24 cellular contexts compared by ENCODE assay signal in the genomic region with DNA sequence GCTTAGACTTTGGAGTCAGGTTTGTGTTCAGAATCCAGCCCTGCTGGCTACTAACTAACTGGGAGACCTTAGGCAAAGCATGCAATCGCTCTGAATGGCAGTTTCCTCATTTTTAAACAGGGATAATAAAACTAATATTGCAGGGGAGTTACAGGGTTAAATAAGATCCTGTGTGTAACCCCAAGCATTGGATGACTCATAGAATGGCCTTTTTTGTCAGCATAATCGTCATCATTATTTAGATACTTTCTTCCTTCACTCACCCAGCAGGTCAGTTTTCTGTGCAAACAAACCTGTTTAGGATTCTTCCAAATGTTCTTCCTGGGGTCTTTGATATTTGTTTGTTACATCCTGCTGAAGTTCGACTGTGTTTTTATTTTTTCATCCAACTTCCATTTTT.
A peak's percentile ranks its signal among the peaks of the same experiment; 100 is the strongest.
DNase-seq lines count a peak whose midpoint lies in the region; ATAC-seq and TF ChIP-seq lines count a peak whose summit lies in the region.
"Had no signal": no experiment of that assay in that cellular context is flagged by ENCODE, and none has a peak within 500 bp of the region (broad histone marks: within the 10 kb centered on the region; RNA-seq: fewer than 3 reads in every experiment).

No MANE protein-coding gene starts in this region.

- TF ChIP-seq POLR2A in IMR-90 (IDR thresholded peaks at IDR 0.05; ENCODE audit: low read depth, low read length): no peak

- H3K27me3 ChIP-seq in IMR-90 (ENCODE audit: control insufficient read depth, insufficient read depth, low read length): no peaks in the 10 kb centered on the region
- H3K27me3 ChIP-seq: adrenal gland, MG63, SJSA1 had no signal

- no peak overlapping the region for H3K56ac ChIP-seq in IMR-90 (ENCODE audit: extremely low read depth, insufficient read depth, low read length)

- H3K18ac ChIP-seq in IMR-90 (ENCODE audit: low read depth, low read length): no peak overlapping the region

- no peak overlapping the region for H3K4me3 ChIP-seq in IMR-90 (ENCODE audit: insufficient read depth, low read depth, low read length)
- H3K4me3 ChIP-seq in astrocyte of the spinal cord (ENCODE audit: low read depth, low read length): no peak overlapping the region
- H3K4me3 ChIP-seq: adrenal gland, MG63, PC-9, SJSA1 had no signal

- H2BK20ac ChIP-seq in IMR-90 (ENCODE audit: low read depth, low read length): no peak overlapping the region

- ATAC-seq in IMR-90 (ENCODE audit: low read depth): peak; percentile 86
- ATAC-seq in HG03520 (IDR thresholded peaks at IDR 0.05; ENCODE audit: unreplicated experiment): no peak
- ATAC-seq: left colon; natural killer cell treated with Interleukin-12 subunit alpha and Interleukin-12 subunit beta and Interleukin-15 and Interleukin-18, amount 100 ng/mL, for 72 hours; stimulated activated memory B cell treated with anti-CD40 and anti-IgM and Interleukin-4, amounts not matched to agents 10 μg/mL and 1 μg/mL and 100 μg/mL, for 72 hours had no signal

- no peak for TF ChIP-seq RAD21 in IMR-90 (IDR thresholded peaks at IDR 0.05; ENCODE audit: low read length)

- dilution Hi-C loops in IMR-90 (cut with HindIII; ENCODE audit: low sequenced_read_pairs, unreplicated experiment): no loop called here

- no peak overlapping the region for H3K27ac ChIP-seq in IMR-90 (ENCODE audit: insufficient read depth, low read length)
- H3K27ac ChIP-seq: adrenal gland, PC-9, SJSA1 had no signal

- no peak overlapping the region for H3K4ac ChIP-seq in IMR-90 (ENCODE audit: low read depth, low read length)

- in situ Hi-C loops in IMR-90 (cut with MboI; ENCODE audit: low sequenced_read_pairs) (no loop called here), astrocyte of the spinal cord (cut with HindIII; ENCODE audit: low sequenced_read_pairs) (no loop called here)

- intact Hi-C loops in IMR-90 (cut with micrococcal nuclease): no loop called here

- H3K9me3 ChIP-seq in IMR-90 (ENCODE audit: control insufficient read depth, insufficient read depth, low read length): no peaks in the 10 kb centered on the region
- H3K9me3 ChIP-seq: adrenal gland, MG63, SJSA1 had no signal

- no peak overlapping the region for H2AK5ac ChIP-seq in IMR-90 (ENCODE audit: low read depth, low read length)

- no peak overlapping the region for H2BK5ac ChIP-seq in IMR-90 (ENCODE audit: low read depth, low read length, poor library complexity, severe bottlenecking)

- H3K9ac ChIP-seq in IMR-90 (ENCODE audit: low read depth, low read length): no peak overlapping the region

- peaks cover 7% of the 10 kb centered on the region for H3K4me1 ChIP-seq in IMR-90 (ENCODE audit: control insufficient read depth, insufficient read depth, low read length)
- H3K4me1 ChIP-seq: adrenal gland, SJSA1 had no signal

- H2AFZ ChIP-seq in IMR-90 (replicated peaks; ENCODE audit: low read length, poor library complexity): no peak overlapping the region
- H2AFZ ChIP-seq: PC-9 had no signal

- BruUV-seq in IMR-90 (replicated peaks; lab: Mats Ljungman, UMichigan): no TSS peak

- no peak for TF ChIP-seq CTCF in IMR-90 (conservative IDR thresholded peaks at IDR 0.05; ENCODE audit: low read depth, low read length)
- no peak for TF ChIP-seq CTCF in astrocyte of the spinal cord (IDR thresholded peaks at IDR 0.05; ENCODE audit: low read depth, low read length)

- peaks cover 11% of the 10 kb centered on the region; the same call in 1 of the 2 replicates for H3K9me1 ChIP-seq in IMR-90 (ENCODE audit: insufficient read depth, low read length)

- DNase-seq in COLO829 (ENCODE audit: low spot score): peak; percentile 51
- DNase-seq in IMR-90: peak; percentile 58
- DNase-seq in astrocyte of the spinal cord (ENCODE audit: low read depth, low spot score): peak; percentile 27
- peak; percentile 6 for DNase-seq in foreskin melanocyte
- DNase-seq in activated naive CD4-positive, alpha-beta T cell treated with anti-CD3 and anti-CD28 coated beads, Interleukin-2, amount 50 U/mL, for 16 hours: no peak
- no peak for DNase-seq in mucosa of gallbladder (ENCODE audit: low spot score)
- no peak for DNase-seq in NCI-H2081 (lab: John Stamatoyannopoulos, UW)
- DNase-seq: activated CD4-positive, alpha-beta T cell treated with anti-CD3 and anti-CD28 coated beads, Interleukin-2, amount 50 U/mL, for 4 hours; activated CD8-positive, alpha-beta memory T cell treated with anti-CD3 and anti-CD28 coated beads, Interleukin-2, amount 50 U/mL, for 48 hours; activated gamma-delta T cell; adrenal gland; caudate nucleus; CD4-positive, alpha-beta T cell; DMS79; glutamatergic neuron; left colon; MG63; NCI-H1436 treated with DMSO at 0.1 percent for 48 hours; PC-9; posterior cingulate gyrus had no signal

- no peak overlapping the region for H3K23ac ChIP-seq in IMR-90 (ENCODE audit: low read depth, low read length)

- H2BK120ac ChIP-seq in IMR-90 (ENCODE audit: low read depth, low read length): no peak overlapping the region

- POLR2A ChIA-PET in IMR-90 (lab: Charles Lee; ENCODE audit: unreplicated experiment): interaction anchor here (0.5 kb wide), 1 partner anchor 18 kb away, joined by 3 read pairs; no protein-coding TSS in a partner anchor

- H3K79me1 ChIP-seq in IMR-90 (ENCODE audit: low read depth in 1 of 2, low read length in 2 of 2): no peaks in the 10 kb centered on the region

- H4K5ac ChIP-seq in IMR-90 (ENCODE audit: low read depth, low read length): no peak overlapping the region

- peaks cover 7% of the 10 kb centered on the region for H3K36me3 ChIP-seq in IMR-90 (ENCODE audit: control insufficient read depth, insufficient read depth, low read length)
- H3K36me3 ChIP-seq: adrenal gland, MG63, SJSA1 had no signal

- no peak overlapping the region for H3K14ac ChIP-seq in IMR-90 (replicated peaks; ENCODE audit: low read depth, low read length)

- CTCF ChIA-PET in IMR-90 (lab: Yijun Ruan, JAX): no interaction called here

- H3K4me2 ChIP-seq in IMR-90 (ENCODE audit: low read depth, low read length): no peak overlapping the region
- H3K4me2 ChIP-seq: PC-9 had no signal

- no peak overlapping the region for H2AK9ac ChIP-seq in IMR-90 (replicated peaks; ENCODE audit: low read depth, low read length, poor library complexity)

- no CpG with 5 or more reads among the region's 3 CpGs for WGBS in IMR-90 (ENCODE audit: extremely low coverage in 2 of 2, insufficient read length in 1 of 2), 2 experiments

- H4K8ac ChIP-seq in IMR-90 (ENCODE audit: low read depth in 2 of 2, low read length in 2 of 2): no peak overlapping the region

- H2BK15ac ChIP-seq in IMR-90 (ENCODE audit: low read depth, low read length): no peak overlapping the region

- no peak overlapping the region for H4K91ac ChIP-seq in IMR-90 (ENCODE audit: insufficient read depth, low read depth, low read length)

- no peaks in the 10 kb centered on the region for H4K20me1 ChIP-seq in IMR-90 (ENCODE audit: insufficient read depth, low read length)

TF ChIP-seq in IMR-90, 13 proteins besides CTCF, POLR2A, EP300 and RAD21:
- TF ChIP-seq RFX5 (IDR thresholded peaks at IDR 0.05; ENCODE audit: low read depth, low read length) (no peak), FOS (IDR thresholded peaks at IDR 0.05; ENCODE audit: low read depth, low read length) (peak; percentile 77), CHD1 (IDR thresholded peaks at IDR 0.05; ENCODE audit: low read depth, low read length) (no peak), NFE2L2 (IDR thresholded peaks at IDR 0.05; ENCODE audit: low read depth, low read length) (no peak), BHLHE40 (IDR thresholded peaks at IDR 0.05; ENCODE audit: low read depth, low read length) (no peak), MXI1 (IDR thresholded peaks at IDR 0.05; ENCODE audit: borderline replicate concordance, low read depth, low read length) (no peak), MAZ (IDR thresholded peaks at IDR 0.05; ENCODE audit: borderline replicate concordance, low read depth, low read length) (no peak), CEBPB (IDR thresholded peaks at IDR 0.05; ENCODE audit: low read depth, low read length) (0 out of 2 replicates have a peak, but pooled peaks have one; percentile 14), RCOR1 (IDR thresholded peaks at IDR 0.05; ENCODE audit: insufficient replicate concordance, low read length) (no peak), MAFK (IDR thresholded peaks at IDR 0.05; ENCODE audit: low read depth, low read length) (peak; percentile 20; the same call in 1 of the 2 replicates)

Comparison
In these comparisons a context has a peak if more than half of its experiments do, and no peak if none do; other contexts are left out.
1. DNase-seq: peak in COLO829 (single experiment), IMR-90 (single experiment), astrocyte of the spinal cord (single experiment) and foreskin melanocyte (single experiment); none in activated naive CD4-positive, alpha-beta T cell treated with anti-CD3 and anti-CD28 coated beads, Interleukin-2, amount 50 U/mL, for 16 hours (single experiment), mucosa of gallbladder (single experiment) and NCI-H2081 (0 of 2).